In genomic region chr18:41326311-41326710, GRCh38 we compare ENCODE assay signal across 22 cellular contexts.
A peak's percentile ranks its signal among the peaks of the same experiment; 100 is the strongest.
DNase-seq lines count a peak whose midpoint lies in the region; ATAC-seq and TF ChIP-seq lines count a peak whose summit lies in the region.
"Had no signal": no experiment of that assay in that cellular context is flagged by ENCODE, and none has a peak within 500 bp of the region (broad histone marks: within the 10 kb centered on the region; RNA-seq: fewer than 3 reads in every experiment).

No MANE protein-coding gene starts in this region.

- CTCF ChIA-PET in CD8-positive, alpha-beta T cell (lab: Charles Lee): no interaction called here

- H3K4me3 Mint-ChIP-seq in CD8-positive, alpha-beta T cell: no peak overlapping the region
- H3K4me3 Mint-ChIP-seq: activated CD4-positive, alpha-beta T cell treated with anti-CD3 and anti-CD28 coated beads, Interleukin-2, amount 10 ng/mL, durations not matched to agents 7 days and 5 days; activated T-helper 17 cell treated with anti-CD3 and anti-CD28 coated beads, Interleukin-2, amount 50 U/mL, for 72 hours; IgD-negative memory B cell had no signal

- TF ChIP-seq CTCF in CD8-positive, alpha-beta T cell (IDR thresholded peaks at IDR 0.05): no peak

- no peaks in the 10 kb centered on the region for H3K9me3 ChIP-seq in adipocyte (ENCODE audit: control insufficient read depth, low read length)
- H3K9me3 ChIP-seq in CD8-positive, alpha-beta T cell (ENCODE audit: low read length): no peaks in the 10 kb centered on the region
- H3K9me3 ChIP-seq: Caco-2, neutrophil, upper lobe of right lung had no signal

- H3K36me3 ChIP-seq in adipocyte (ENCODE audit: control insufficient read depth, insufficient read depth, low read length, severe bottlenecking): no peaks in the 10 kb centered on the region
- H3K36me3 ChIP-seq in CD8-positive, alpha-beta T cell (ENCODE audit: insufficient read depth, low read length): no peaks in the 10 kb centered on the region
- H3K36me3 ChIP-seq: heart left ventricle, neutrophil, upper lobe of right lung had no signal

- intact Hi-C loops in CD8-positive, alpha-beta T cell (cut with DNase I, micrococcal nuclease): no loop called here

- DNase-seq in HT1080 (ENCODE audit: low read depth) (peak; percentile 81), adipocyte (ENCODE audit: low read depth) (peak; percentile 31), fibroblast of peridontal ligament (ENCODE audit: extremely low read depth) (peak; percentile 76), skeletal muscle cell (ENCODE audit: low read depth) (peak; percentile 53), HuH-7.5 (ENCODE audit: low spot score) (no peak), CD1c-positive myeloid dendritic cell (ENCODE audit: extremely low spot score) (no peak)
- no peak for DNase-seq in CD8-positive, alpha-beta T cell
- DNase-seq: activated CD4-positive, alpha-beta T cell treated with anti-CD3 and anti-CD28 coated beads, Interleukin-2, amount 10 ng/mL, durations not matched to agents 7 days and 5 days; Caco-2; heart left ventricle; MM.1S; NCI-H1436; NCI-H2227 treated with DMSO at 0.1 percent for 48 hours; NCI-H774; SIG-M5; stimulated activated CD4-positive, alpha-beta T cell treated with anti-CD3 and anti-CD28 coated beads, Interleukin-4, amount 100 ng/mL, for 4 hours; upper lobe of right lung had no signal

- H3K9me3 Mint-ChIP-seq in CD8-positive, alpha-beta T cell: peaks cover 10% of the 10 kb centered on the region

- H3K27me3 ChIP-seq in adipocyte (replicated peaks; ENCODE audit: control insufficient read depth, insufficient read depth, low read length): no peaks in the 10 kb centered on the region
- H3K27me3 ChIP-seq in CD8-positive, alpha-beta T cell (ENCODE audit: insufficient read depth, low read length): no peaks in the 10 kb centered on the region
- H3K27me3 ChIP-seq: heart left ventricle, neutrophil, upper lobe of right lung had no signal

- H3K9ac ChIP-seq in adipocyte (ENCODE audit: low read length): no peak overlapping the region

- no peak overlapping the region for H3K27ac Mint-ChIP-seq in CD8-positive, alpha-beta T cell
- H3K27ac Mint-ChIP-seq: activated CD4-positive, alpha-beta T cell treated with anti-CD3 and anti-CD28 coated beads, Interleukin-2, amount 10 ng/mL, durations not matched to agents 7 days and 5 days; activated T-helper 17 cell treated with anti-CD3 and anti-CD28 coated beads, Interleukin-2, amount 50 U/mL, for 72 hours had no signal

- POLR2A ChIA-PET in CD8-positive, alpha-beta T cell (lab: Charles Lee): no interaction called here

- no peaks in the 10 kb centered on the region for H3K4me1 Mint-ChIP-seq in CD8-positive, alpha-beta T cell (ENCODE audit: low read depth)
- H3K4me1 Mint-ChIP-seq: activated CD4-positive, alpha-beta T cell treated with anti-CD3 and anti-CD28 coated beads, Interleukin-2, amount 10 ng/mL, durations not matched to agents 7 days and 5 days; activated T-helper 17 cell treated with anti-CD3 and anti-CD28 coated beads, Interleukin-2, amount 50 U/mL, for 72 hours; IgD-negative memory B cell had no signal

- H3K4me3 ChIP-seq in adipocyte (ENCODE audit: low read length) (no peak overlapping the region), skeletal muscle cell (ENCODE audit: low read depth, low read length) (no peak overlapping the region)
- no peak overlapping the region for H3K4me3 ChIP-seq in CD8-positive, alpha-beta T cell (ENCODE audit: low read depth, low read length)
- H3K4me3 ChIP-seq: heart left ventricle, lung, upper lobe of right lung had no signal

- no peaks in the 10 kb centered on the region for H3K4me1 ChIP-seq in adipocyte (ENCODE audit: control insufficient read depth, insufficient read depth, low read length)
- no peaks in the 10 kb centered on the region for H3K4me1 ChIP-seq in CD8-positive, alpha-beta T cell (ENCODE audit: insufficient read depth, low read length)
- H3K4me1 ChIP-seq: Caco-2, heart left ventricle, upper lobe of right lung had no signal

- no peak overlapping the region for H3K27ac ChIP-seq in CD8-positive, alpha-beta T cell (ENCODE audit: low read depth, low read length)
- H3K27ac ChIP-seq: heart left ventricle, neutrophil, upper lobe of right lung had no signal

- no peak for ATAC-seq in CD8-positive, alpha-beta T cell
- ATAC-seq: activated T-helper 17 cell treated with anti-CD3 and anti-CD28 coated beads, Interleukin-2, amount 50 U/mL, for 72 hours; esophagus mucosa; heart left ventricle; upper lobe of right lung had no signal

- H3K36me3 Mint-ChIP-seq in CD8-positive, alpha-beta T cell: no peaks in the 10 kb centered on the region
- H3K36me3 Mint-ChIP-seq: IgD-negative memory B cell had no signal

- H3K27me3 Mint-ChIP-seq in CD8-positive, alpha-beta T cell (ENCODE audit: low read depth): no peaks in the 10 kb centered on the region
- H3K27me3 Mint-ChIP-seq: activated CD4-positive, alpha-beta T cell treated with anti-CD3 and anti-CD28 coated beads, Interleukin-2, amount 10 ng/mL, durations not matched to agents 7 days and 5 days; activated T-helper 17 cell treated with anti-CD3 and anti-CD28 coated beads, Interleukin-2, amount 50 U/mL, for 72 hours; IgD-negative memory B cell had no signal

Comparison
In these comparisons a context has a peak if more than half of its experiments do, and no peak if none do; other contexts are left out.
1. DNase-seq: peak in HT1080 (single experiment), adipocyte (single experiment), fibroblast of peridontal ligament (single experiment) and skeletal muscle cell (single experiment); none in HuH-7.5 (single experiment), CD8-positive, alpha-beta T cell (0 of 7) and CD1c-positive myeloid dendritic cell (single experiment).